ENCODE assay signal across 14 cellular contexts in genomic region chr6:35733633-35734032, GRCh38. TPM values are rescaled to one million over a fixed set of nuclear protein-coding genes. Genes with fewer than 3 reads are reported as not detected.
DNase-seq lines count a peak whose midpoint lies in the region; ATAC-seq, FAIRE-seq and TF ChIP-seq lines count a peak whose summit lies in the region.
"Had no signal": no experiment of that assay in that cellular context is flagged by ENCODE, and none has a peak within 500 bp of the region (broad histone marks: within the 10 kb centered on the region; RNA-seq: fewer than 3 reads in every experiment).

No MANE protein-coding gene starts in this region.

- ATAC-seq in gastroesophageal sphincter = no peak
- ATAC-seq in GM21825 (IDR thresholded peaks at IDR 0.05; ENCODE audit: unreplicated experiment) = no peak
- ATAC-seq: GM23338 had no signal

- TF ChIP-seq CTCF in C4-2B (conservative IDR thresholded peaks at IDR 0.05) (no peak), Loucy (conservative IDR thresholded peaks at IDR 0.05; ENCODE audit: low read length) (no peak), gastroesophageal sphincter (IDR thresholded peaks at IDR 0.05) (no peak)

- TF ChIP-seq EP300 in gastroesophageal sphincter (IDR thresholded peaks at IDR 0.05) = no peak

- H2AFZ ChIP-seq in Loucy (ENCODE audit: low read length) = no peak overlapping the region
- H2AFZ ChIP-seq: GM23338 had no signal

- peak overlapping the region; percentile 98 for H3K27ac ChIP-seq in C4-2B
- H3K27ac ChIP-seq in gastroesophageal sphincter = peak overlapping the region; percentile 89 to 100 (median 96)
- H3K27ac ChIP-seq in small intestine (ENCODE audit: low read depth in 1 of 2, low read length in 1 of 2) = no peak overlapping the region

- no peak overlapping the region for H3K4me2 ChIP-seq in Loucy (ENCODE audit: low read depth, low read length, poor library complexity, severe bottlenecking)

- H3K36me3 ChIP-seq in Loucy (ENCODE audit: insufficient read depth, low read length) (no peaks in the 10 kb centered on the region), gastroesophageal sphincter (no peaks in the 10 kb centered on the region), small intestine (ENCODE audit: control insufficient read depth in 2 of 2, insufficient read depth in 2 of 2, low read length in 2 of 2) (no peaks in the 10 kb centered on the region)

- no peak for TF ChIP-seq POLR2A in gastroesophageal sphincter (IDR thresholded peaks at IDR 0.05)

- DNase-seq in small intestine = peak; percentile 33
- no peak for DNase-seq in germinal center (ENCODE audit: low spot score)
- DNase-seq in T-helper 9 cell = no peak
- DNase-seq: DMS 273 treated with DMSO at 0.1 percent for 48 hours; stimulated activated CD4-positive, alpha-beta T cell treated with anti-CD3 and anti-CD28 coated beads, Interleukin-4, amount 100 ng/mL, for 24 hours; stimulated activated naive CD4-positive, alpha-beta T cell had no signal

- H3K4me3 ChIP-seq in Loucy (ENCODE audit: low read length, poor library complexity, severe bottlenecking) = no peak overlapping the region
- H3K4me3 ChIP-seq in gastroesophageal sphincter = no peak overlapping the region
- no peak overlapping the region for H3K4me3 ChIP-seq in small intestine (ENCODE audit: low read depth in 1 of 2, low read length in 2 of 2)
- H3K4me3 ChIP-seq: GM23338 had no signal

- H3K9me3 ChIP-seq in Loucy (ENCODE audit: insufficient read depth, low read depth, low read length) = no peaks in the 10 kb centered on the region
- H3K9me3 ChIP-seq in gastroesophageal sphincter = no peaks in the 10 kb centered on the region
- no peaks in the 10 kb centered on the region for H3K9me3 ChIP-seq in small intestine (ENCODE audit: control insufficient read depth, low read depth)

- peaks cover 16% of the 10 kb centered on the region; the same call in 1 of the 2 replicates for H3K79me2 ChIP-seq in Loucy (ENCODE audit: insufficient read depth, low read length)

- H3K4me1 ChIP-seq in Loucy (ENCODE audit: insufficient read depth, low read length, poor library complexity, severe bottlenecking) = peaks cover 53% of the 10 kb centered on the region
- peaks cover 27 to 84% (median 44%) of the 10 kb centered on the region in 3 donors for H3K4me1 ChIP-seq in gastroesophageal sphincter
- H3K4me1 ChIP-seq in small intestine (ENCODE audit: control insufficient read depth in 2 of 2, insufficient read depth in 1 of 2, low read depth in 1 of 2, low read length in 1 of 2) = peaks cover 21 to 28% of the 10 kb centered on the region in 2 donors

- 82 to 100% methylated on average over 2 to 3 of the region's 8 CpGs for WGBS in gastroesophageal sphincter (ENCODE audit: low coverage in 1 of 2), 2 donors
- WGBS in small intestine, 3 donors = 75 to 90% (median 76%) methylated on average over 8 of the region's 8 CpGs

- H3K9ac ChIP-seq in Loucy (ENCODE audit: low read depth, low read length, poor library complexity, severe bottlenecking) = peak overlapping the region; percentile 88

- H4K20me1 ChIP-seq in Loucy (ENCODE audit: insufficient read depth, low read length, poor library complexity, severe bottlenecking) = no peaks in the 10 kb centered on the region

- H3K9me2 ChIP-seq in Loucy (replicated peaks; ENCODE audit: low read depth, low read length) = no peaks in the 10 kb centered on the region

- H3K27me3 ChIP-seq in Loucy (ENCODE audit: insufficient read depth, low read length, poor library complexity, severe bottlenecking) = no peaks in the 10 kb centered on the region
- no peaks in the 10 kb centered on the region for H3K27me3 ChIP-seq in gastroesophageal sphincter
- H3K27me3 ChIP-seq in small intestine (ENCODE audit: control insufficient read depth in 2 of 2, insufficient read depth in 2 of 2, low read length in 2 of 2) = no peaks in the 10 kb centered on the region

- FAIRE-seq in small intestine (lab: Jason Lieb, UNC) = no peak

- H3F3A ChIP-seq in Loucy (ENCODE audit: low read depth) = peaks cover 6% of the 10 kb centered on the region; the same call in 1 of the 2 replicates

RNA-seq across cellular contexts. Expression of gene ARMC12, which starts 3.2 kb away (rescaled TPM):
- total RNA-seq in gastroesophageal sphincter = 1 to 10 TPM in 1 of 4 donors, under 1 TPM in 1, not detected in 2; 0.54 to 1.5 TPM
- polyA plus RNA-seq in small intestine = 1 to 10 TPM in 1 of 3 donors, under 1 TPM in 1, not detected in 1; 0.72 to 2.5 TPM

RNA-seq across cellular contexts. Expression of gene CLPSL2, which starts 42.8 kb away (rescaled TPM):
- total RNA-seq in gastroesophageal sphincter = not detected
- not detected for polyA plus RNA-seq in small intestine
- total RNA-seq: lower leg skin, M059J had no signal

RNA-seq across cellular contexts. Expression of gene FKBP5, which starts 44.9 kb away (rescaled TPM):
- total RNA-seq in gastroesophageal sphincter = 100 to 1,000 TPM; 453 to 676 (median 478) TPM
- 100 to 1,000 TPM in 2 of 3 donors, 10 to 100 TPM in 1; 62.7 to 150 (median 115) TPM for polyA plus RNA-seq in small intestine

RNA-seq across cellular contexts. Expression of gene CLPSL1, which starts 47.2 kb away (rescaled TPM):
- total RNA-seq in gastroesophageal sphincter = not detected
- not detected for polyA plus RNA-seq in small intestine
- total RNA-seq: GM23338, lower leg skin, M059J had no signal
- polyA plus RNA-seq: adipose tissue, GM23338 had no signal

Comparison
In these comparisons a context has a peak if more than half of its experiments do, and no peak if none do; other contexts are left out.
1. H3K27ac ChIP-seq: peak in C4-2B (single experiment) and gastroesophageal sphincter (4 of 4); none in small intestine (0 of 2).